ENCODE assay signal across 29 cellular contexts in genomic region chr10:50884302-50884701, GRCh38. TPM values are rescaled to one million over a fixed set of nuclear protein-coding genes. Genes with fewer than 3 reads are reported as not detected.
"Had no signal": no experiment of that assay in that cellular context is flagged by ENCODE, and none has a peak within 500 bp of the region (broad histone marks: within the 10 kb centered on the region; RNA-seq: fewer than 3 reads in every experiment).

No MANE protein-coding gene starts in this region.

- H3K4me3 Mint-ChIP-seq: activated naive CD8-positive, alpha-beta T cell treated with anti-CD3 and anti-CD28 coated beads for 36 hours; activated T-cell treated with anti-CD3 and anti-CD28 coated beads, Interleukin-2, amount 50 U/mL, for 72 hours; endodermal cell had no signal

- H3K27ac Mint-ChIP-seq: activated naive CD8-positive, alpha-beta T cell treated with anti-CD3 and anti-CD28 coated beads for 36 hours; activated T-cell treated with anti-CD3 and anti-CD28 coated beads, Interleukin-2, amount 50 U/mL, for 72 hours; endodermal cell had no signal

- H3K4me3 ChIP-seq: adrenal gland, esophagus muscularis mucosa, heart left ventricle, left ventricle myocardium inferior, mucosa of descending colon, prostate gland, uterus had no signal

- H3K27me3 ChIP-seq: adrenal gland, brain microvascular endothelial cell, esophagus muscularis mucosa, uterus had no signal

- ATAC-seq: activated T-cell treated with anti-CD3 and anti-CD28 coated beads, Interleukin-2, amount 50 U/mL, for 72 hours; foreskin keratinocyte; heart left ventricle had no signal

- H3K27ac ChIP-seq: adrenal gland, brain microvascular endothelial cell, esophagus muscularis mucosa, foreskin keratinocyte, heart left ventricle, left ventricle myocardium inferior, prostate gland, uterus had no signal

- H3K36me3 ChIP-seq: adrenal gland, brain microvascular endothelial cell, esophagus muscularis mucosa, heart left ventricle, left ventricle myocardium inferior, prostate gland, uterus had no signal

- H3K4me1 Mint-ChIP-seq: activated naive CD8-positive, alpha-beta T cell treated with anti-CD3 and anti-CD28 coated beads for 36 hours; nephron had no signal

- H3K36me3 Mint-ChIP-seq: activated naive CD8-positive, alpha-beta T cell treated with anti-CD3 and anti-CD28 coated beads for 36 hours had no signal

- DNase-seq: activated CD4-positive, alpha-beta T cell treated with anti-CD3 and anti-CD28 coated beads for 4 hours; activated CD4-positive, alpha-beta T cell treated with anti-CD3 and anti-CD28 coated beads, Interleukin-2, amount 50 U/mL, for 4 hours; activated effector memory CD4-positive, alpha-beta T cell treated with Interleukin-2 at 50 U/mL for 16 hours; activated naive CD4-positive, alpha-beta T cell treated with Interleukin-2 at 50 U/mL for 16 hours; activated naive CD8-positive, alpha-beta T cell treated with anti-CD3 and anti-CD28 coated beads for 36 hours; activated T-cell treated with anti-CD3 and anti-CD28 coated beads for 4 hours; activated T-cell treated with anti-CD3 and anti-CD28 coated beads, Interleukin-2, amount 50 U/mL, for 72 hours; adrenal gland; aorta; brain microvascular endothelial cell; cortex of kidney; endodermal cell; foreskin keratinocyte; heart left ventricle; left ventricle myocardium inferior; mucosa of descending colon; stimulated activated CD4-positive, alpha-beta T cell treated with anti-CD3 and anti-CD28 coated beads, Interleukin-15, amount 100 ng/mL, for 24 hours; stimulated activated CD4-positive, alpha-beta T cell treated with anti-CD3 and anti-CD28 coated beads, Interleukin-2, amount 100 ng/mL, for 24 hours; stimulated activated naive CD4-positive, alpha-beta T cell; uterus had no signal

- H3K4me1 ChIP-seq: adrenal gland, esophagus muscularis mucosa, foreskin keratinocyte, heart left ventricle, left ventricle myocardium inferior, prostate gland, uterus had no signal

- H3K9me3 Mint-ChIP-seq: activated naive CD8-positive, alpha-beta T cell treated with anti-CD3 and anti-CD28 coated beads for 36 hours; activated T-cell treated with anti-CD3 and anti-CD28 coated beads, Interleukin-2, amount 50 U/mL, for 72 hours; endodermal cell; nephron had no signal

- H3K9me3 ChIP-seq: adrenal gland, esophagus muscularis mucosa, heart left ventricle, left ventricle myocardium inferior, mucosa of descending colon, prostate gland, uterus had no signal

RNA-seq across cellular contexts. Expression of gene A1CF, which starts 1.1 kb away (rescaled TPM):
- total RNA-seq: activated naive CD8-positive, alpha-beta T cell treated with anti-CD3 and anti-CD28 coated beads for 36 hours; activated T-cell treated with anti-CD3 and anti-CD28 coated beads, Interleukin-2, amount 50 U/mL, for 72 hours; aorta; cardiac septum; cerebellum; esophagus muscularis mucosa; foreskin keratinocyte; left ventricle myocardium inferior; lung microvascular endothelial cell; osteoblast; prostate gland; T-helper 1 cell treated with Interleukin-12 subunit alpha and Interleukin-12 subunit beta and Interleukin-4 antibody, amounts not matched to agents 30 ng/mL and 1 ng/mL, for 36 hours; temporal lobe had no signal
- polyA plus RNA-seq: foreskin keratinocyte had no signal
